1 cellular context compared by ENCODE assay signal in genomic region chr17:75876190-75876937, GRCh38.
TF ChIP-seq lines count a peak whose summit lies in the region.

No MANE protein-coding gene starts in this region.

TF ChIP-seq in HepG2, 621 proteins besides CTCF, POLR2A, EP300 and RAD21 (continued from another document and continues in another):
- TF ChIP-seq RERE (CRISPR knock-in tag; IDR thresholded peaks at IDR 0.05; ENCODE audit: low read depth) (0 out of 2 replicates have a peak, but pooled peaks have one; percentile 43), ZFP36L2 (CRISPR knock-in tag; IDR thresholded peaks at IDR 0.05) (0 out of 2 replicates have a peak, but pooled peaks have one; percentile 86), PCBP1 (IDR thresholded peaks at IDR 0.05; ENCODE audit: borderline replicate concordance, low read depth, low read length) (peak; percentile 63; the same call in 1 of the 2 replicates), ZNF335 (CRISPR knock-in tag; IDR thresholded peaks at IDR 0.05) (peak; percentile 89; the same call in 1 of the 2 replicates), ZNF564 (CRISPR knock-in tag; IDR thresholded peaks at IDR 0.05) (peak; percentile 93), MBNL3 (CRISPR knock-in tag; conservative IDR thresholded peaks at IDR 0.05) (no peak), ZBTB34 (CRISPR knock-in tag; IDR thresholded peaks at IDR 0.05) (peak; percentile 97), SYNCRIP (IDR thresholded peaks at IDR 0.05; ENCODE audit: insufficient read depth, low read depth, low read length) (no peak), GATA4 (IDR thresholded peaks at IDR 0.05; ENCODE audit: borderline replicate concordance, low read depth) (peak; percentile 78), ZNF589 (CRISPR knock-in tag; conservative IDR thresholded peaks at IDR 0.05) (no peak; the same call in 1 of the 2 replicates), ATF3 (CRISPR knock-in tag; IDR thresholded peaks at IDR 0.05) (peak; percentile 73), ZNF652 (CRISPR knock-in tag; IDR thresholded peaks at IDR 0.05; ENCODE audit: borderline replicate concordance, low read depth) (peak; percentile 38; the same call in 1 of the 2 replicates), ZNF724P (CRISPR knock-in tag; IDR thresholded peaks at IDR 0.05; ENCODE audit: borderline replicate concordance) (peak; percentile 80; the same call in 1 of the 2 replicates), ZNF501 (CRISPR knock-in tag; IDR thresholded peaks at IDR 0.05) (peak; percentile 90), ZNF274 (CRISPR knock-in tag; IDR thresholded peaks at IDR 0.05) (peak; percentile 54), KLF13 (CRISPR knock-in tag; IDR thresholded peaks at IDR 0.05) (peak; percentile 66), KLF9 (CRISPR knock-in tag; IDR thresholded peaks at IDR 0.05; ENCODE audit: low read depth) (no peak), GMEB1 (CRISPR knock-in tag; IDR thresholded peaks at IDR 0.05; ENCODE audit: borderline replicate concordance) (peak; percentile 84), ZNF124 (CRISPR knock-in tag; IDR thresholded peaks at IDR 0.05) (no peak; the same call in 1 of the 2 replicates), ATF5 (CRISPR knock-in tag; IDR thresholded peaks at IDR 0.05; ENCODE audit: low read depth) (0 out of 2 replicates have a peak, but pooled peaks have one; percentile 40), ZNF720 (CRISPR knock-in tag; IDR thresholded peaks at IDR 0.05) (peak; percentile 19; the same call in 1 of the 2 replicates), NR2C2 (CRISPR knock-in tag; IDR thresholded peaks at IDR 0.05; ENCODE audit: borderline replicate concordance) (peak; percentile 92), SPEN (CRISPR knock-in tag; IDR thresholded peaks at IDR 0.05; ENCODE audit: low read depth) (peak; percentile 98), TCF7L2 (IDR thresholded peaks at IDR 0.05; ENCODE audit: low read depth, low read length) (no peak), FOXP4 (CRISPR knock-in tag; IDR thresholded peaks at IDR 0.05) (peak; percentile 89), SAFB2 (CRISPR knock-in tag; IDR thresholded peaks at IDR 0.05; ENCODE audit: borderline replicate concordance, low read depth) (no peak; the same call in none of the 2 replicates), ZNF83 (CRISPR knock-in tag; IDR thresholded peaks at IDR 0.05; ENCODE audit: borderline replicate concordance) (peak; percentile 94; the same call in 1 of the 2 replicates), SMYD3 (CRISPR knock-in tag; IDR thresholded peaks at IDR 0.05) (peak; percentile 93), PITX1 (CRISPR knock-in tag; IDR thresholded peaks at IDR 0.05) (peak; percentile 94), ELF4 (CRISPR knock-in tag; IDR thresholded peaks at IDR 0.05; ENCODE audit: borderline replicate concordance) (peak; percentile 3; the same call in 1 of the 2 replicates), ZNF770 (CRISPR knock-in tag; IDR thresholded peaks at IDR 0.05) (no peak), ZFP82 (CRISPR knock-in tag; IDR thresholded peaks at IDR 0.05; ENCODE audit: borderline replicate concordance) (no peak; the same call in 1 of the 2 replicates), HIVEP1 (CRISPR knock-in tag; IDR thresholded peaks at IDR 0.05) (peak; percentile 92), KLF15 (CRISPR knock-in tag; IDR thresholded peaks at IDR 0.05; ENCODE audit: borderline replicate concordance) (no peak; the same call in 1 of the 2 replicates), ZNF644 (CRISPR knock-in tag; IDR thresholded peaks at IDR 0.05; ENCODE audit: low read depth) (peak; percentile 93), ZKSCAN8 (CRISPR knock-in tag; IDR thresholded peaks at IDR 0.05; ENCODE audit: borderline replicate concordance) (peak; percentile 83; the same call in 1 of the 2 replicates), RBFOX2 (IDR thresholded peaks at IDR 0.05; ENCODE audit: low read depth, low read length) (peak; percentile 91), GZF1 (CRISPR knock-in tag; IDR thresholded peaks at IDR 0.05) (no peak), ZSCAN12 (CRISPR knock-in tag; IDR thresholded peaks at IDR 0.05) (0 out of 2 replicates have a peak, but pooled peaks have one; percentile 16), ZNF34 (CRISPR knock-in tag; IDR thresholded peaks at IDR 0.05; ENCODE audit: borderline replicate concordance) (peak; percentile 90; the same call in 1 of the 2 replicates), EED (CRISPR knock-in tag; IDR thresholded peaks at IDR 0.05) (no peak), MTF1 (CRISPR knock-in tag; IDR thresholded peaks at IDR 0.05) (no peak), SNAPC5 (CRISPR knock-in tag; IDR thresholded peaks at IDR 0.05; ENCODE audit: borderline replicate concordance) (0 out of 2 replicates have a peak, but pooled peaks have one; percentile 81), ZNF362 (CRISPR knock-in tag; IDR thresholded peaks at IDR 0.05; ENCODE audit: borderline replicate concordance) (no peak; the same call in 1 of the 2 replicates), HNRNPH1 (optimal IDR thresholded peaks at IDR 0.05; ENCODE audit: low read depth, low read length) (no peak), ATRX (CRISPR knock-in tag; IDR thresholded peaks at IDR 0.05; ENCODE audit: borderline replicate concordance) (no peak), MNT (IDR thresholded peaks at IDR 0.05) (peak; percentile 86), THAP11 (CRISPR knock-in tag; IDR thresholded peaks at IDR 0.05) (peak; percentile 88)
